8 cellular contexts compared by ENCODE assay signal in genomic region chr6:44064089-44064947, GRCh38.
A peak's percentile ranks its signal among the peaks of the same experiment; 100 is the strongest.
DNase-seq lines count a peak whose midpoint lies in the region; ATAC-seq and TF ChIP-seq lines count a peak whose summit lies in the region.

No MANE protein-coding gene starts in this region.

- peaks cover 2% of the 10 kb centered on the region for H3K9me3 ChIP-seq in AG04450 (ENCODE audit: control insufficient read depth, insufficient read depth, low read length)

- no peaks in the 10 kb centered on the region for H3K27me3 Mint-ChIP-seq in mesothelial cell of epicardium (ENCODE audit: low read depth)

- H3K36me3 Mint-ChIP-seq in mesothelial cell of epicardium, result no peaks in the 10 kb centered on the region

- H3K27ac Mint-ChIP-seq in mesothelial cell of epicardium, result peak overlapping the region; percentile 43

- POLR2A ChIA-PET in AG04450 (lab: Yijun Ruan, JAX), result interaction anchor here (0.6 to 1.3 kb wide), 2 partner anchors 9 to 257 kb away, joined by 4 to 5 read pairs; no protein-coding TSS in a partner anchor

- no peak for ATAC-seq in GM21423 (IDR thresholded peaks at IDR 0.05; ENCODE audit: unreplicated experiment)
- ATAC-seq in HG03439 (IDR thresholded peaks at IDR 0.05; ENCODE audit: unreplicated experiment), result no peak

- DNase-seq in AG04450 (ENCODE audit: low read depth, low spot score), result peak; percentile 86
- peak; percentile 92 for DNase-seq in HK-2 (ENCODE audit: unreplicated experiment)
- peak; percentile 86 for DNase-seq in coronary artery (ENCODE audit: low spot score)
- DNase-seq in mesothelial cell of epicardium (ENCODE audit: low spot score in 2 of 2, unreplicated experiment in 2 of 2), result no peak
- DNase-seq in NK-92 (lab: John Stamatoyannopoulos, UW; ENCODE audit: unreplicated experiment), result no peak
- DNase-seq in substantia nigra (lab: John Stamatoyannopoulos, UW), result no peak

- H3K27me3 ChIP-seq in AG04450 (ENCODE audit: control insufficient read depth, insufficient read depth, low read length), result no peaks in the 10 kb centered on the region

- H3K27ac ChIP-seq in AG04450 (ENCODE audit: low read depth, low read length) (peak overlapping the region; percentile 91), coronary artery (peak overlapping the region; percentile 38 to 45), substantia nigra (ENCODE audit: low read depth, low read length, poor library complexity, severe bottlenecking) (no peak overlapping the region)

- peaks cover 13% of the 10 kb centered on the region for H3K4me1 Mint-ChIP-seq in mesothelial cell of epicardium

- H3K4me3 Mint-ChIP-seq in mesothelial cell of epicardium, result no peak overlapping the region

- H3K4me3 ChIP-seq in AG04450 (ENCODE audit: low read depth, low read length) (no peak overlapping the region), coronary artery (no peak overlapping the region)

- TF ChIP-seq CTCF in AG04450 (IDR thresholded peaks at IDR 0.05; ENCODE audit: low read depth, low read length) (no peak), coronary artery (IDR thresholded peaks at IDR 0.05) (no peak), mesothelial cell of epicardium (IDR thresholded peaks at IDR 0.05; ENCODE audit: unreplicated experiment) (no peak)

- H3K9me3 Mint-ChIP-seq in mesothelial cell of epicardium, result peaks cover 5% of the 10 kb centered on the region

- CTCF ChIA-PET in AG04450 (lab: Charles Lee), result interaction anchor here (0.5 to 2.3 kb wide), 6 partner anchors 10 to 302 kb away, joined by 3 to 7 read pairs (median 4); no protein-coding TSS in a partner anchor

Comparison
In these comparisons a context has a peak if more than half of its experiments do, and no peak if none do; other contexts are left out.
1. DNase-seq: peak in AG04450 (single experiment), HK-2 (single experiment) and coronary artery (single experiment); none in mesothelial cell of epicardium (0 of 2), NK-92 (single experiment) and substantia nigra (0 of 49).